ENCODE assay signal across 33 cellular contexts in genomic region chr7:85213500-85213899, GRCh38. TPM values are rescaled to one million over a fixed set of nuclear protein-coding genes. Genes with fewer than 3 reads are reported as not detected.
DNase-seq lines count a peak whose midpoint lies in the region; ATAC-seq and TF ChIP-seq lines count a peak whose summit lies in the region.
"Had no signal": no experiment of that assay in that cellular context is flagged by ENCODE, and none has a peak within 500 bp of the region (broad histone marks: within the 10 kb centered on the region; RNA-seq: fewer than 3 reads in every experiment).

No MANE protein-coding gene starts in this region.

- H2AFZ ChIP-seq in SK-N-SH (ENCODE audit: low read depth) = no peak overlapping the region

- peaks cover 3% of the 10 kb centered on the region for H3K9me3 Mint-ChIP-seq in glutamatergic neuron (ENCODE audit: unreplicated experiment)
- H3K9me3 Mint-ChIP-seq: CD14-positive monocyte; CD4-positive, alpha-beta T cell; CD8-positive, alpha-beta T cell had no signal

- DNase-seq in SK-N-SH (no peak), SK-N-DZ (ENCODE audit: low spot score) (peak; percentile 72), glutamatergic neuron (no peak), occipital lobe (lab: John Stamatoyannopoulos, UW) (no peak)
- DNase-seq: 8988T; ACHN; AML-193; BE2C; C1 segment of cervical spinal cord; Caco-2; Calu3; CD4-positive, alpha-beta memory T cell; CD4-positive, alpha-beta T cell; CD4-positive, CD25-positive, alpha-beta regulatory T cell; CD8-positive, alpha-beta memory T cell; CD8-positive, alpha-beta T cell; COR-L47; DMS 273 treated with DMSO at 0.1 percent for 48 hours; DMS153; DMS53; DMS79; DMS79 treated with DMSO at 0.1 percent for 48 hours; DND-41; EL had no signal

- TF ChIP-seq EP300 in SK-N-SH (IDR thresholded peaks at IDR 0.05; ENCODE audit: borderline replicate concordance in 1 of 2, low read depth in 1 of 2, low read length in 1 of 2) = no peak

- TF ChIP-seq CTCF in SK-N-SH (IDR thresholded peaks at IDR 0.05) (no peak), glutamatergic neuron (IDR thresholded peaks at IDR 0.05; ENCODE audit: partially characterized antibody, unreplicated experiment) (no peak)

- CTCF ChIA-PET in SK-N-SH (lab: Yijun Ruan, JAX) = interaction anchor here (0.7 to 1.2 kb wide), 2 partner anchors 22 to 172 kb away, joined by 3 to 5 read pairs; no protein-coding TSS in a partner anchor

- H3K4me1 ChIP-seq in SK-N-SH (ENCODE audit: control insufficient read depth in 1 of 2, insufficient read depth in 2 of 2, low read depth in 1 of 2, low read length in 1 of 2) = peaks cover 0 to 2% of the 10 kb centered on the region in 2 experiments; a peak in 1 of 4 replicates
- H3K4me1 ChIP-seq: A549; BLaER1; BLaER1 treated with 17β-estradiol and CSF1 and Interleukin-3, amounts not matched to agents 10 nM and 100 nM; Caco-2 had no signal

- H4K20me1 ChIP-seq in SK-N-SH (ENCODE audit: insufficient read depth) = no peaks in the 10 kb centered on the region
- H4K20me1 ChIP-seq: BLaER1; BLaER1 treated with 17β-estradiol and CSF1 and Interleukin-3, amounts not matched to agents 10 nM and 100 nM had no signal

- no peaks in the 10 kb centered on the region for H3F3A ChIP-seq in SK-N-SH (replicated peaks; ENCODE audit: insufficient read depth)

- 38% methylated on average over 1 of the region's 1 CpG for WGBS in SK-N-SH (ENCODE audit: low lambda C conversion rate)

- peak overlapping the region; percentile 14 for H3K4me3 Mint-ChIP-seq in glutamatergic neuron (ENCODE audit: unreplicated experiment)
- H3K4me3 Mint-ChIP-seq: B cell; CD14-positive monocyte; CD4-positive, alpha-beta memory T cell; CD4-positive, alpha-beta T cell; CD4-positive, CD25-positive, alpha-beta regulatory T cell; CD8-positive, alpha-beta memory T cell; CD8-positive, alpha-beta T cell had no signal

- no peak overlapping the region for H3K27ac ChIP-seq in SK-N-SH (ENCODE audit: low read depth in 2 of 2, low read length in 1 of 2)
- H3K27ac ChIP-seq: 22Rv1; A549; BLaER1; BLaER1 treated with 17β-estradiol and CSF1 and Interleukin-3, amounts not matched to agents 10 nM and 100 nM; C4-2B had no signal

- H3K36me3 ChIP-seq in SK-N-SH (replicated peaks in 1 of 2; ENCODE audit: control insufficient read depth in 1 of 2, insufficient read depth in 2 of 2, low read length in 1 of 2) = no peaks in the 10 kb centered on the region
- H3K36me3 ChIP-seq: BE2C; BLaER1; BLaER1 treated with 17β-estradiol and CSF1 and Interleukin-3, amounts not matched to agents 10 nM and 100 nM had no signal

- ATAC-seq in SK-N-SH treated with all-trans-retinoic acid at 6 μM for 48 hours = no peak
- no peak for ATAC-seq in GM19035 (IDR thresholded peaks at IDR 0.05; ENCODE audit: unreplicated experiment)
- ATAC-seq: A549; CD8-positive, alpha-beta T cell had no signal

- no peaks in the 10 kb centered on the region for H3K79me2 ChIP-seq in SK-N-SH (ENCODE audit: insufficient read depth)

- peak overlapping the region; percentile 45 for H3K27ac Mint-ChIP-seq in glutamatergic neuron (ENCODE audit: unreplicated experiment)
- H3K27ac Mint-ChIP-seq: B cell; CD14-positive monocyte; CD4-positive, alpha-beta memory T cell; CD4-positive, alpha-beta T cell; CD4-positive, CD25-positive, alpha-beta regulatory T cell; CD8-positive, alpha-beta memory T cell; CD8-positive, alpha-beta T cell had no signal

- no peaks in the 10 kb centered on the region for H3K9me2 ChIP-seq in SK-N-SH

- POLR2A ChIA-PET in SK-N-SH (lab: Yijun Ruan, JAX) = no interaction called here

- H3K4me2 ChIP-seq in SK-N-SH = no peak overlapping the region
- H3K4me2 ChIP-seq: A549; BLaER1; BLaER1 treated with 17β-estradiol and CSF1 and Interleukin-3, amounts not matched to agents 10 nM and 100 nM had no signal

- H3K36me3 Mint-ChIP-seq in glutamatergic neuron (ENCODE audit: unreplicated experiment) = no peaks in the 10 kb centered on the region
- H3K36me3 Mint-ChIP-seq: CD14-positive monocyte; CD4-positive, alpha-beta memory T cell; CD4-positive, CD25-positive, alpha-beta regulatory T cell; CD8-positive, alpha-beta memory T cell; CD8-positive, alpha-beta T cell had no signal

- H3K4me1 Mint-ChIP-seq in glutamatergic neuron (ENCODE audit: low read depth, unreplicated experiment) = peaks cover 29% of the 10 kb centered on the region
- H3K4me1 Mint-ChIP-seq: B cell; CD14-positive monocyte; CD4-positive, alpha-beta memory T cell; CD4-positive, CD25-positive, alpha-beta regulatory T cell; CD8-positive, alpha-beta memory T cell had no signal

- H3K27me3 Mint-ChIP-seq in glutamatergic neuron (ENCODE audit: unreplicated experiment) = no peaks in the 10 kb centered on the region
- H3K27me3 Mint-ChIP-seq: B cell; CD4-positive, alpha-beta memory T cell; CD4-positive, alpha-beta T cell; CD4-positive, CD25-positive, alpha-beta regulatory T cell; CD8-positive, alpha-beta memory T cell had no signal

- no peaks in the 10 kb centered on the region for H3K9me3 ChIP-seq in SK-N-SH
- H3K9me3 ChIP-seq: A549; BE2C; BLaER1; BLaER1 treated with 17β-estradiol and CSF1 and Interleukin-3, amounts not matched to agents 10 nM and 100 nM; Caco-2 had no signal

- H3K9ac ChIP-seq in SK-N-SH = no peak overlapping the region
- H3K9ac ChIP-seq: BLaER1; BLaER1 treated with 17β-estradiol and CSF1 and Interleukin-3, amounts not matched to agents 10 nM and 100 nM had no signal

- no peak for TF ChIP-seq RAD21 in SK-N-SH (IDR thresholded peaks at IDR 0.05; ENCODE audit: low read length)

- H3K4me3 ChIP-seq in SK-N-SH (ENCODE audit: low read depth in 2 of 2, low read length in 1 of 2) = no peak overlapping the region
- H3K4me3 ChIP-seq: A549; BLaER1; BLaER1 treated with 17β-estradiol and CSF1 and Interleukin-3, amounts not matched to agents 10 nM and 100 nM had no signal

- H3K27me3 ChIP-seq in SK-N-SH (ENCODE audit: insufficient read depth) = no peaks in the 10 kb centered on the region
- H3K27me3 ChIP-seq: BE2C; BLaER1; BLaER1 treated with 17β-estradiol and CSF1 and Interleukin-3, amounts not matched to agents 10 nM and 100 nM had no signal

TF ChIP-seq in SK-N-SH, 30 proteins besides CTCF, POLR2A, EP300 and RAD21:
- TF ChIP-seq GATA2 (CRISPR knock-in tag; IDR thresholded peaks at IDR 0.05) = peak; percentile 69
- no peak for TF ChIP-seq JUND (IDR thresholded peaks at IDR 0.05)

TF ChIP-seq in SK-N-SH treated with all-trans-retinoic acid at 6 μM for 48 hours, 23 proteins besides CTCF, POLR2A, EP300 and RAD21 (continues in another document):
- no peak for TF ChIP-seq TSHZ2 (CRISPR knock-in tag; IDR thresholded peaks at IDR 0.05)
- no peak for TF ChIP-seq ZNF8 (CRISPR knock-in tag; IDR thresholded peaks at IDR 0.05)
- no peak for TF ChIP-seq ZNF565 (CRISPR knock-in tag; conservative IDR thresholded peaks at IDR 0.05; ENCODE audit: low read depth)
- no peak for TF ChIP-seq TCF4 (CRISPR knock-in tag; IDR thresholded peaks at IDR 0.05; ENCODE audit: borderline replicate concordance)
- no peak for TF ChIP-seq GLIS3 (CRISPR knock-in tag; IDR thresholded peaks at IDR 0.05)
- TF ChIP-seq ARNTL (CRISPR knock-in tag; IDR thresholded peaks at IDR 0.05; ENCODE audit: borderline replicate concordance, low read depth) = no peak
- no peak for TF ChIP-seq TOX (CRISPR knock-in tag; IDR thresholded peaks at IDR 0.05; ENCODE audit: borderline replicate concordance)
- no peak for TF ChIP-seq PATZ1 (CRISPR knock-in tag; IDR thresholded peaks at IDR 0.05; ENCODE audit: borderline replicate concordance)

RNA-seq across cellular contexts. Expression of gene SEMA3D, which starts 26.6 kb away (rescaled TPM):
- 30.1 and 48.7 TPM in 2 replicates for polyA plus RNA-seq in SK-N-SH (2012; rRNA removed)
- 36.4 and 41.4 TPM in 2 replicates for polyA plus RNA-seq in SK-N-SH (2012; cell fraction: cytosol; rRNA removed)
- polyA plus RNA-seq in SK-N-SH (2012; cell fraction: nucleus; rRNA removed) = 15.5 and 39.9 TPM in 2 replicates
- 2.8 and 4.8 TPM in 2 replicates for polyA plus RNA-seq in SK-N-DZ (2014; cell fraction: cytosol; rRNA removed)
- polyA plus RNA-seq in SK-N-DZ (2014; cell fraction: nucleus; rRNA removed) = 1.9 and 2.6 TPM in 2 replicates
- total RNA-seq in glutamatergic neuron (ENCODE audit: unreplicated experiment) (13.6 TPM), occipital lobe (4.4 TPM)
- total RNA-seq: CD4-positive, alpha-beta memory T cell; CD4-positive, alpha-beta T cell; CD4-positive, CD25-positive, alpha-beta regulatory T cell; CD8-positive, alpha-beta memory T cell; CD8-positive, alpha-beta T cell had no signal
- polyA plus RNA-seq: CD14-positive monocyte; CD4-positive, alpha-beta memory T cell; CD4-positive, CD25-positive, alpha-beta regulatory T cell; CD8-positive, alpha-beta memory T cell had no signal
